ENCODE assay signal across 12 cellular contexts in the genomic region with DNA sequence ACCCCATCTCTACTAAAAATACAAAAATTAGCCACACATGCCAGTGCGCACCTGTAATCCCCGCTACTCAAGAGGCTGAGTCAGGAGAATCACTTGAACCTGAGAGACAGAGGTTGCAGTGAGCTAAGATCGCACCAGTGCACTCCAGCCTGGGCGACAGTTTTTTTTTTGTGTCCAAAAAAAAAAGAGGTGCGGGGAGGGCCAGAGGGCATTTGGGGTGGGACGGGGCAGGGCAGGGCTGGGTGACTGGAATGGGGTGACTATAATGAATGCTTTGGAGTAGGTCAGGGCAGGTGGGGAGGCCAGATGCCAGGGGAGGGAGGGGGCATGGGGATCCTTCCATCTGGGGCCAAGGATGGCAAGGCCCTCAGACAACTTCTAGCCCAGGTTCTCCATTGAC. TPM values are rescaled to one million over a fixed set of nuclear protein-coding genes. Genes with fewer than 3 reads are reported as not detected.
DNase-seq lines count a peak whose midpoint lies in the region; ATAC-seq, FAIRE-seq and TF ChIP-seq lines count a peak whose summit lies in the region.
"Had no signal": no experiment of that assay in that cellular context is flagged by ENCODE, and none has a peak within 500 bp of the region (broad histone marks: within the 10 kb centered on the region; RNA-seq: fewer than 3 reads in every experiment).

No MANE protein-coding gene starts in this region.

- peak overlapping the region; percentile 82 to 98 (median 96) for H3K4me2 ChIP-seq in BLaER1 treated with 17β-estradiol and CSF1 and Interleukin-3, amounts not matched to agents 10 nM and 100 nM

- ATAC-seq in T-helper 17 cell (no peak), gastrocnemius medialis (no peak), HG02642 (IDR thresholded peaks at IDR 0.05; ENCODE audit: poor library complexity, unreplicated experiment) (no peak)

- peaks cover 8% of the 10 kb centered on the region for H3K27me3 Mint-ChIP-seq in T-helper 17 cell
- H3K27me3 Mint-ChIP-seq in CD4-positive, alpha-beta memory T cell, result peaks cover 1 to 3% of the 10 kb centered on the region in 2 donors

- no peak overlapping the region for H3K4me3 Mint-ChIP-seq in T-helper 17 cell
- no peak overlapping the region for H3K4me3 Mint-ChIP-seq in CD4-positive, alpha-beta memory T cell
- H3K4me3 Mint-ChIP-seq: CD4-positive, CD25-positive, alpha-beta regulatory T cell had no signal

- no peak for DNase-seq in T-helper 17 cell
- no peak for DNase-seq in kidney
- peak in 1 of 2 donors; percentile 59 for DNase-seq in gastrocnemius medialis
- DNase-seq in superior temporal gyrus (ENCODE audit: extremely low spot score), result no peak
- DNase-seq in CD4-positive, alpha-beta memory T cell, result no peak
- no peak for DNase-seq in NCI-H2107 (lab: John Stamatoyannopoulos, UW)
- DNase-seq: CD4-positive, CD25-positive, alpha-beta regulatory T cell; NCI-H1930; trophoblast cell had no signal

- no peaks in the 10 kb centered on the region for H3K9me3 ChIP-seq in BLaER1 treated with 17β-estradiol and CSF1 and Interleukin-3, amounts not matched to agents 10 nM and 100 nM (replicated peaks in 1 of 11)
- no peaks in the 10 kb centered on the region for H3K9me3 ChIP-seq in T-helper 17 cell (ENCODE audit: control insufficient read depth, low read length, poor library complexity, severe bottlenecking)
- H3K9me3 ChIP-seq in kidney (ENCODE audit: control insufficient read depth in 1 of 2, low read length in 2 of 2), result no peaks in the 10 kb centered on the region
- H3K9me3 ChIP-seq in gastrocnemius medialis, result no peaks in the 10 kb centered on the region
- no peaks in the 10 kb centered on the region for H3K9me3 ChIP-seq in CD4-positive, alpha-beta memory T cell (ENCODE audit: control insufficient read depth in 1 of 2, low read length in 2 of 2)

- TF ChIP-seq CTCF in kidney (IDR thresholded peaks at IDR 0.05; ENCODE audit: borderline replicate concordance, extremely low read depth, insufficient read depth) (no peak), gastrocnemius medialis (IDR thresholded peaks at IDR 0.05 in 4 of 5, conservative IDR thresholded peaks at IDR 0.05 in 1 of 5) (no peak)

- no peak for TF ChIP-seq POLR2A in gastrocnemius medialis (IDR thresholded peaks at IDR 0.05)

- H3K4me1 Mint-ChIP-seq in T-helper 17 cell, result peaks cover 4% of the 10 kb centered on the region
- peaks cover 0 to 5% (median under 1%) of the 10 kb centered on the region in 4 donors for H3K4me1 Mint-ChIP-seq in CD4-positive, alpha-beta memory T cell

- H3K4me3 ChIP-seq in BLaER1 treated with 17β-estradiol and CSF1 and Interleukin-3, amounts not matched to agents 10 nM and 100 nM, result no peak overlapping the region
- H3K4me3 ChIP-seq in kidney (ENCODE audit: low read length in 2 of 2) (no peak overlapping the region), gastrocnemius medialis (peak overlapping the region in 2 of 4 donors; percentile 9 to 19)
- no peak overlapping the region for H3K4me3 ChIP-seq in CD4-positive, alpha-beta memory T cell (ENCODE audit: low read length in 2 of 2)

- no peaks in the 10 kb centered on the region for H3K36me3 Mint-ChIP-seq in T-helper 17 cell (ENCODE audit: low read depth)
- no peaks in the 10 kb centered on the region for H3K36me3 Mint-ChIP-seq in CD4-positive, alpha-beta memory T cell
- H3K36me3 Mint-ChIP-seq: CD4-positive, CD25-positive, alpha-beta regulatory T cell had no signal

- FAIRE-seq in kidney (lab: Jason Lieb, UNC), result no peak
- FAIRE-seq: H1 had no signal

- peak overlapping the region in 5 of 11 experiments; percentile 31 to 57 (median 46); a peak in 3 of 22 replicates for H3K9ac ChIP-seq in BLaER1 treated with 17β-estradiol and CSF1 and Interleukin-3, amounts not matched to agents 10 nM and 100 nM
- peak overlapping the region in 1 of 2 donors; percentile 37 for H3K9ac ChIP-seq in kidney (ENCODE audit: low read length in 2 of 2)

- CTCF ChIA-PET in CD4-positive, alpha-beta memory T cell (lab: Charles Lee; ENCODE audit: partially characterized antibody), result no interaction called here

- peaks cover 48 to 83% (median 70%) of the 10 kb centered on the region in 10 experiments for H3K4me1 ChIP-seq in BLaER1 treated with 17β-estradiol and CSF1 and Interleukin-3, amounts not matched to agents 10 nM and 100 nM
- peaks cover 32 to 37% of the 10 kb centered on the region in 2 donors for H3K4me1 ChIP-seq in kidney (ENCODE audit: control insufficient read depth in 1 of 2, insufficient read depth in 1 of 2, low read depth in 1 of 2, low read length in 2 of 2)
- H3K4me1 ChIP-seq in gastrocnemius medialis, result peaks cover 71 to 80% of the 10 kb centered on the region in 2 donors
- no peaks in the 10 kb centered on the region for H3K4me1 ChIP-seq in CD4-positive, alpha-beta memory T cell (ENCODE audit: insufficient read depth, low read length)

- peak overlapping the region; percentile 16 for H3K27ac Mint-ChIP-seq in T-helper 17 cell
- H3K27ac Mint-ChIP-seq in CD4-positive, alpha-beta memory T cell, result no peak overlapping the region
- H3K27ac Mint-ChIP-seq: CD4-positive, CD25-positive, alpha-beta regulatory T cell had no signal

- in situ Hi-C loops in gastrocnemius medialis (cut with MboI; ENCODE audit: low sequenced_read_pairs in 4 of 4), result no loop called here

- peaks cover 8 to 93% (median 54%) of the 10 kb centered on the region in 11 experiments; a peak in 18 of 22 replicates for H4K20me1 ChIP-seq in BLaER1 treated with 17β-estradiol and CSF1 and Interleukin-3, amounts not matched to agents 10 nM and 100 nM

- POLR2A ChIA-PET in CD4-positive, alpha-beta memory T cell (lab: Charles Lee; ENCODE audit: partially characterized antibody), result no interaction called here

- no peaks in the 10 kb centered on the region for H3K27me3 ChIP-seq in BLaER1 treated with 17β-estradiol and CSF1 and Interleukin-3, amounts not matched to agents 10 nM and 100 nM
- H3K27me3 ChIP-seq in gastrocnemius medialis, result no peaks in the 10 kb centered on the region
- H3K27me3 ChIP-seq in CD4-positive, alpha-beta memory T cell (ENCODE audit: insufficient read depth, low read length), result no peaks in the 10 kb centered on the region

- no peaks in the 10 kb centered on the region for H3K9me3 Mint-ChIP-seq in CD4-positive, alpha-beta memory T cell

- intact Hi-C loops in kidney (cut with DNase I), result no loop called here
- intact Hi-C loops in gastrocnemius medialis (cut with DNase I; ENCODE audit: low total_unique reads), result no loop called here
- intact Hi-C loops in CD4-positive, alpha-beta memory T cell (cut with micrococcal nuclease), result no loop called here

- no peak overlapping the region for H3K27ac ChIP-seq in BLaER1 treated with 17β-estradiol and CSF1 and Interleukin-3, amounts not matched to agents 10 nM and 100 nM
- H3K27ac ChIP-seq in kidney (ENCODE audit: low read depth in 2 of 2, low read length in 2 of 2) (peak overlapping the region; percentile 78 to 82), gastrocnemius medialis (peak overlapping the region; percentile 93 to 100 (median 100))
- no peak overlapping the region for H3K27ac ChIP-seq in CD4-positive, alpha-beta memory T cell (ENCODE audit: low read depth, low read length)

- H3K36me3 ChIP-seq in BLaER1 treated with 17β-estradiol and CSF1 and Interleukin-3, amounts not matched to agents 10 nM and 100 nM, result peaks cover 0 to 7% (median 0%) of the 10 kb centered on the region in 11 experiments; a peak in 2 of 22 replicates
- H3K36me3 ChIP-seq in kidney (ENCODE audit: control insufficient read depth in 1 of 2, insufficient read depth in 2 of 2, low read length in 2 of 2), result no peaks in the 10 kb centered on the region
- H3K36me3 ChIP-seq in gastrocnemius medialis, result no peaks in the 10 kb centered on the region
- no peaks in the 10 kb centered on the region for H3K36me3 ChIP-seq in CD4-positive, alpha-beta memory T cell (ENCODE audit: insufficient read depth, low read length)

RNA-seq across cellular contexts. Expression of a gene that starts 23.5 kb away (rescaled TPM):
- total RNA-seq in T-helper 17 cell, result 1 to 10 TPM; 2.3 to 3.5 TPM
- total RNA-seq in kidney, result 35.8 TPM
- 28.2 TPM for polyA plus RNA-seq in kidney (ENCODE audit: insufficient read depth, low read depth, low replicate concordance)
- total RNA-seq in gastrocnemius medialis, result 100 to 1,000 TPM in 1 of 4 donors, 10 to 100 TPM in 3; 42.9 to 109 (median 77.0) TPM
- 1 to 10 TPM; 8.6 to 8.8 TPM for total RNA-seq in CD4-positive, alpha-beta memory T cell
- under 1 TPM; 0.30 to 0.81 TPM for polyA plus RNA-seq in CD4-positive, alpha-beta memory T cell

Comparison
In these comparisons a context has a peak if more than half of its experiments do, and no peak if none do; other contexts are left out.
1. H3K27ac ChIP-seq: peak in kidney (2 of 2) and gastrocnemius medialis (4 of 4); none in BLaER1 treated with 17β-estradiol and CSF1 and Interleukin-3, amounts not matched to agents 10 nM and 100 nM (0 of 11) and CD4-positive, alpha-beta memory T cell (single experiment).